18 cellular contexts compared by ENCODE assay signal in the genomic region with DNA sequence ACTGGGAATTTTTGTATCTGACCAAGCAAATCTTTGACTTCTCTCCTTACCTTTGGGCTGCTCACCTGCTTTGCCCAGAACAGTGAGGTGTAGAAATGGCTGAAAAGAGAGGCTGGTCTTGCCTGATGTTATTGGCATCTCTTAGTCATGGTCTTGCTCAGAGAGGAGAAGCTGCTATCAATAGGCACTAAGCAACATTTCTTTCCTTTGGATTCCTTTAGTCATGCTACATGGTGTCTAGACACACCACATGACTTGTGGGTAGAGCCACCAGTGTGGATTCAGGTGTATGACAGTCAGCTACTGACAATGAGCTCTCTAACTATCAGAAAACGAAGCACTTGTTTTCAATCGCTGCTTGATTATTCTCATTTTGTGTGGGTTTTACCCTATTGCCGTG.
DNase-seq lines count a peak whose midpoint lies in the region; ATAC-seq and TF ChIP-seq lines count a peak whose summit lies in the region.
"Had no signal": no experiment of that assay in that cellular context is flagged by ENCODE, and none has a peak within 500 bp of the region (broad histone marks: within the 10 kb centered on the region; RNA-seq: fewer than 3 reads in every experiment).

No MANE protein-coding gene starts in this region.

- H4K20me1 ChIP-seq in mammary epithelial cell (ENCODE audit: insufficient read depth, low read length) = no peaks in the 10 kb centered on the region
- H4K20me1 ChIP-seq: BLaER1 had no signal

- no peak overlapping the region for H3K4me2 ChIP-seq in mammary epithelial cell (ENCODE audit: insufficient read depth, low read depth, low read length)
- H3K4me2 ChIP-seq: BLaER1 had no signal

- no peaks in the 10 kb centered on the region for H3K27me3 ChIP-seq in mammary epithelial cell (ENCODE audit: insufficient read depth, low read length)
- H3K27me3 ChIP-seq: BLaER1 had no signal

- H3K27me3 Mint-ChIP-seq in MCF 10A (ENCODE audit: insufficient read depth, unreplicated experiment) = no peaks in the 10 kb centered on the region
- H3K27me3 Mint-ChIP-seq: B cell; CD4-positive, CD25-positive, alpha-beta regulatory T cell had no signal

- H3K36me3 ChIP-seq in mammary epithelial cell (ENCODE audit: insufficient read depth, low read length) = no peaks in the 10 kb centered on the region
- H3K36me3 ChIP-seq: BLaER1, HAP-1 had no signal

- WGBS in mammary epithelial cell (ENCODE audit: low coverage, missing lambda C conversion rate) = 75% methylated on average over 3 of the region's 3 CpGs

- no peak overlapping the region for H3K9ac ChIP-seq in mammary epithelial cell (ENCODE audit: insufficient read depth, low read length)
- H3K9ac ChIP-seq: BLaER1 had no signal

- TF ChIP-seq CTCF in mammary epithelial cell (conservative IDR thresholded peaks at IDR 0.05 in 1 of 2, IDR thresholded peaks at IDR 0.05 in 1 of 2; ENCODE audit: extremely low read depth in 1 of 2, insufficient read depth in 1 of 2, low read depth in 1 of 2, low read length in 2 of 2) = no peak
- no peak for TF ChIP-seq CTCF in MCF 10A (IDR thresholded peaks at IDR 0.05; ENCODE audit: unreplicated experiment)

- no peaks in the 10 kb centered on the region for H3K79me2 ChIP-seq in mammary epithelial cell (ENCODE audit: insufficient read depth, low read length)

- H3K27ac ChIP-seq in mammary epithelial cell (ENCODE audit: insufficient read depth, low read depth, low read length) (no peak overlapping the region), temporal lobe (ENCODE audit: low read depth, low read length) (peak overlapping the region; percentile 56)
- H3K27ac ChIP-seq: 22Rv1, BLaER1, C4-2B had no signal

- ATAC-seq in Right ventricle myocardium inferior = no peak
- ATAC-seq in HG03196 (IDR thresholded peaks at IDR 0.05; ENCODE audit: unreplicated experiment) = no peak
- ATAC-seq: CD8-positive, alpha-beta T cell had no signal

- intact Hi-C loops in mammary epithelial cell (cut with micrococcal nuclease) = no loop called here
- intact Hi-C loops in MCF 10A (cut with micrococcal nuclease) = no loop called here
- intact Hi-C loops in Right ventricle myocardium inferior (cut with DNase I) = no loop called here

- H3K4me3 ChIP-seq in mammary epithelial cell (replicated peaks in 1 of 3; ENCODE audit: insufficient read depth in 1 of 3, low read depth in 2 of 3, low read length in 3 of 3) = no peak overlapping the region
- H3K4me3 ChIP-seq: BLaER1, HAP-1 had no signal

- POLR2A ChIA-PET in MCF 10A (lab: Yijun Ruan, JAX) = no interaction called here

- H3K36me3 Mint-ChIP-seq in MCF 10A (ENCODE audit: insufficient read depth, unreplicated experiment) = no peaks in the 10 kb centered on the region
- H3K36me3 Mint-ChIP-seq: CD4-positive, CD25-positive, alpha-beta regulatory T cell; CD8-positive, alpha-beta T cell had no signal

- no peak overlapping the region for H3K4me3 Mint-ChIP-seq in MCF 10A (ENCODE audit: unreplicated experiment)
- H3K4me3 Mint-ChIP-seq: B cell; CD8-positive, alpha-beta T cell; HFFc6 had no signal

- H3K9me3 Mint-ChIP-seq in MCF 10A (ENCODE audit: unreplicated experiment) = peaks cover 5% of the 10 kb centered on the region
- H3K9me3 Mint-ChIP-seq: CD8-positive, alpha-beta T cell had no signal

- H3K4me1 Mint-ChIP-seq in MCF 10A (ENCODE audit: insufficient read depth, unreplicated experiment) = no peaks in the 10 kb centered on the region
- H3K4me1 Mint-ChIP-seq: CD4-positive, CD25-positive, alpha-beta regulatory T cell had no signal

- no peaks in the 10 kb centered on the region for H3K4me1 ChIP-seq in mammary epithelial cell (ENCODE audit: insufficient read depth, low read length)
- H3K4me1 ChIP-seq: BLaER1, Caco-2, HAP-1 had no signal

- H2AFZ ChIP-seq in mammary epithelial cell (ENCODE audit: low read depth, low read length) = no peak overlapping the region

- DNase-seq in mammary epithelial cell (peak; percentile 15), MCF 10A (ENCODE audit: unreplicated experiment) (no peak), kidney tubule cell (ENCODE audit: low spot score) (peak; percentile 1), Right ventricle myocardium inferior (ENCODE audit: missing footprints) (no peak)
- DNase-seq: Caco-2; CD4-positive, CD25-positive, alpha-beta regulatory T cell; CD8-positive, alpha-beta T cell; DMS153; DND-41; GOT3; HFFc6 had no signal

- in situ Hi-C loops in mammary epithelial cell (cut with MboI; ENCODE audit: low sequenced_read_pairs in 2 of 2) = no loop called here

- dilution Hi-C loops in mammary epithelial cell (cut with HindIII; ENCODE audit: low sequenced_read_pairs) = no loop called here

- no peak overlapping the region for H3K27ac Mint-ChIP-seq in MCF 10A (ENCODE audit: low read depth, unreplicated experiment)
- H3K27ac Mint-ChIP-seq: B cell; CD4-positive, CD25-positive, alpha-beta regulatory T cell; CD8-positive, alpha-beta T cell; HFFc6 had no signal

- CTCF ChIA-PET in mammary epithelial cell (lab: Charles Lee; ENCODE audit: low non-redundant PET) = no interaction called here
- CTCF ChIA-PET in MCF 10A (lab: Yijun Ruan, JAX) = interaction anchor here (1.0 kb wide), 1 partner anchor 32 kb away, joined by 3 read pairs; no protein-coding TSS in a partner anchor

- H3K9me3 ChIP-seq in mammary epithelial cell (replicated peaks; ENCODE audit: insufficient read depth, low read length) = no peaks in the 10 kb centered on the region
- H3K9me3 ChIP-seq: BLaER1, Caco-2, HAP-1 had no signal

- no TSS peak for BruUV-seq in mammary epithelial cell (replicated peaks; lab: Mats Ljungman, UMichigan)
- no TSS peak for BruUV-seq in MCF 10A (replicated peaks; lab: Mats Ljungman, UMichigan)

Comparison
In these comparisons a context has a peak if more than half of its experiments do, and no peak if none do; other contexts are left out.
1. DNase-seq: peak in mammary epithelial cell (single experiment) and kidney tubule cell (single experiment); none in MCF 10A (single experiment) and Right ventricle myocardium inferior (single experiment).